In genomic region chr3:194471863-194472262, GRCh38 we compare ENCODE assay signal across 20 cellular contexts. TPM values are rescaled to one million over a fixed set of nuclear protein-coding genes. Genes with fewer than 3 reads are reported as not detected.
DNase-seq lines count a peak whose midpoint lies in the region; ATAC-seq and TF ChIP-seq lines count a peak whose summit lies in the region.
"Had no signal": no experiment of that assay in that cellular context is flagged by ENCODE, and none has a peak within 500 bp of the region (broad histone marks: within the 10 kb centered on the region; RNA-seq: fewer than 3 reads in every experiment).

No MANE protein-coding gene starts in this region.

- no peak overlapping the region for H3K14ac ChIP-seq in trophoblast cell (ENCODE audit: low read length)

- no peak for TF ChIP-seq POLR2A in body of pancreas (IDR thresholded peaks at IDR 0.05)
- no peak for TF ChIP-seq POLR2A in suprapubic skin (IDR thresholded peaks at IDR 0.05)

- H4K91ac ChIP-seq in trophoblast cell (ENCODE audit: low read depth, low read length) = no peak overlapping the region

- H3K36me3 Mint-ChIP-seq in GM23338 (ENCODE audit: low read depth) = no peaks in the 10 kb centered on the region
- H3K36me3 Mint-ChIP-seq: natural killer cell; stimulated activated naive B cell treated with anti-CD40 and anti-IgM and Interleukin-4, amounts not matched to agents 10 μg/mL and 1 μg/mL and 100 μg/mL, for 72 hours; T-cell had no signal

- peak overlapping the region; percentile 33 for H3K18ac ChIP-seq in trophoblast cell (ENCODE audit: low read length)

- no peaks in the 10 kb centered on the region for H3K9me3 ChIP-seq in body of pancreas
- no peaks in the 10 kb centered on the region for H3K9me3 ChIP-seq in trophoblast cell (ENCODE audit: insufficient read depth, low read depth, low read length)
- no peaks in the 10 kb centered on the region for H3K9me3 ChIP-seq in suprapubic skin
- H3K9me3 ChIP-seq: adrenal gland, tibial nerve had no signal

- CTCF ChIA-PET in HEK293T (lab: Yijun Ruan, JAX) = interaction anchor here (0.8 to 1.7 kb wide), 5 partner anchors 9 to 103 kb away, joined by 3 to 13 read pairs (median 6); no protein-coding TSS in a partner anchor

- no peaks in the 10 kb centered on the region for H3K79me1 ChIP-seq in trophoblast cell (ENCODE audit: low read length)

- DNase-seq in GM23338 (ENCODE audit: low spot score) (no peak), MV-4-11 (lab: John Stamatoyannopoulos, UW) (peak; percentile 54), body of pancreas (no peak), trophoblast cell (peak; percentile 59 to 69), D341Med (ENCODE audit: low spot score) (no peak), suprapubic skin (ENCODE audit: low spot score in 2 of 2) (no peak), HEK293T (ENCODE audit: extremely low spot score) (no peak)
- DNase-seq: activated CD4-positive, alpha-beta T cell treated with anti-CD3 and anti-CD28 coated beads for 1 hour; activated naive CD4-positive, alpha-beta T cell treated with Interleukin-2 at 50 U/mL for 16 hours; activated T-cell treated with anti-CD3 and anti-CD28 coated beads, Interleukin-2, amount 50 U/mL, for 4 hours; effector memory CD4-positive, alpha-beta T cell; left cardiac atrium; natural killer cell; stimulated activated CD4-positive, alpha-beta T cell treated with anti-CD3 and anti-CD28 coated beads, Interleukin-2, amount 100 ng/mL, for 48 hours; stimulated activated naive B cell treated with anti-CD40 and anti-IgM and Interleukin-4, amounts not matched to agents 10 μg/mL and 1 μg/mL and 100 μg/mL, for 72 hours had no signal

- intact Hi-C loops in body of pancreas (cut with DNase I) = loop anchor here (5.0 kb wide), 1 partner anchor 125 kb away; no protein-coding TSS in a partner anchor

- TF ChIP-seq EP300 in suprapubic skin (IDR thresholded peaks at IDR 0.05) = no peak

- H3K36me3 ChIP-seq in GM23338 (ENCODE audit: insufficient read depth) (no peaks in the 10 kb centered on the region), body of pancreas (replicated peaks in 1 of 2; ENCODE audit: insufficient read depth in 1 of 2, low read depth in 2 of 2) (no peaks in the 10 kb centered on the region), trophoblast cell (ENCODE audit: control insufficient read depth in 1 of 2, insufficient read depth in 2 of 2, low read length in 2 of 2) (no peaks in the 10 kb centered on the region), suprapubic skin (no peaks in the 10 kb centered on the region)
- H3K36me3 ChIP-seq: adrenal gland, tibial nerve had no signal

- 38 to 47% methylated on average over 5 of the region's 5 CpGs for WGBS in body of pancreas, 2 donors
- no CpG with 5 or more reads among the region's 5 CpGs for WGBS in trophoblast cell (ENCODE audit: extremely low coverage, insufficient coverage, insufficient read length)
- 43% methylated on average over 5 of the region's 5 CpGs for WGBS in suprapubic skin

- H3K79me2 ChIP-seq in GM23338 (replicated peaks; ENCODE audit: insufficient read depth) = peaks cover 100% of the 10 kb centered on the region
- H3K79me2 ChIP-seq in trophoblast cell (ENCODE audit: control insufficient read depth, insufficient read depth, low read length, poor library complexity) = no peaks in the 10 kb centered on the region

- ATAC-seq in GM23338 = peak; percentile 28; the same call in 1 of the 3 replicates
- peak; percentile 30 for ATAC-seq in body of pancreas
- ATAC-seq in HG03439 (IDR thresholded peaks at IDR 0.05; ENCODE audit: unreplicated experiment) = no peak

- H3K4me2 ChIP-seq in GM23338 (no peak overlapping the region), trophoblast cell (ENCODE audit: low read length) (no peak overlapping the region)

- H3K27ac ChIP-seq in GM23338 (ENCODE audit: low read depth) (no peak overlapping the region), body of pancreas (no peak overlapping the region), trophoblast cell (ENCODE audit: low read depth, low read length) (no peak overlapping the region), suprapubic skin (no peak overlapping the region)
- H3K27ac ChIP-seq: brain microvascular endothelial cell had no signal

- no peak overlapping the region for H3K9ac ChIP-seq in trophoblast cell (ENCODE audit: low read length)

- H3F3A ChIP-seq in GM23338 (replicated peaks; ENCODE audit: low read depth) = no peaks in the 10 kb centered on the region

- H3K27me3 Mint-ChIP-seq in GM23338 (ENCODE audit: insufficient read depth, low read depth, poor library complexity) = peaks cover 2% of the 10 kb centered on the region
- H3K27me3 Mint-ChIP-seq: stimulated activated naive B cell treated with anti-CD40 and anti-IgM and Interleukin-4, amounts not matched to agents 10 μg/mL and 1 μg/mL and 100 μg/mL, for 72 hours; T-cell had no signal

- peaks cover 13% of the 10 kb centered on the region for H3K4me1 ChIP-seq in GM23338 (ENCODE audit: insufficient read depth)
- peaks cover 13% of the 10 kb centered on the region for H3K4me1 ChIP-seq in body of pancreas
- H3K4me1 ChIP-seq in trophoblast cell (ENCODE audit: control insufficient read depth in 1 of 2, insufficient read depth in 2 of 2, low read length in 2 of 2) = peaks cover 0 to 2% of the 10 kb centered on the region in 2 experiments
- H3K4me1 ChIP-seq in suprapubic skin = peaks cover 12% of the 10 kb centered on the region

- no peak overlapping the region for H3K23ac ChIP-seq in trophoblast cell (ENCODE audit: low read length)

- H3K4me1 Mint-ChIP-seq in GM23338 = peaks cover 29% of the 10 kb centered on the region

- H4K20me1 ChIP-seq in GM23338 (replicated peaks; ENCODE audit: insufficient read depth) = peaks cover 28% of the 10 kb centered on the region

- H2AFZ ChIP-seq in GM23338 (no peak overlapping the region), trophoblast cell (ENCODE audit: insufficient read depth, low read length, poor library complexity) (no peak overlapping the region)

- no peak overlapping the region for H2BK120ac ChIP-seq in trophoblast cell (ENCODE audit: insufficient read depth, low read length, poor library complexity)

- H3K4ac ChIP-seq in trophoblast cell (ENCODE audit: low read depth, low read length) = peak overlapping the region; percentile 44

- no peak overlapping the region for H3K4me3 ChIP-seq in GM23338
- no peak overlapping the region for H3K4me3 ChIP-seq in body of pancreas
- no peak overlapping the region for H3K4me3 ChIP-seq in trophoblast cell (ENCODE audit: low read depth, low read length)
- H3K4me3 ChIP-seq in suprapubic skin = no peak overlapping the region
- H3K4me3 ChIP-seq: adrenal gland, tibial nerve had no signal

- H2BK5ac ChIP-seq in trophoblast cell (ENCODE audit: low read depth, low read length, poor library complexity) = no peak overlapping the region

- H2BK12ac ChIP-seq in trophoblast cell (ENCODE audit: low read length) = no peak overlapping the region

- POLR2A ChIA-PET in HEK293T (lab: Yijun Ruan, JAX) = interaction anchor here (0.8 kb wide), 1 partner anchor 100 kb away, joined by 5 read pairs; no protein-coding TSS in a partner anchor

- H3K27ac Mint-ChIP-seq in GM23338 = no peak overlapping the region; the same call in 1 of the 2 replicates
- H3K27ac Mint-ChIP-seq: natural killer cell; stimulated activated naive B cell treated with anti-CD40 and anti-IgM and Interleukin-4, amounts not matched to agents 10 μg/mL and 1 μg/mL and 100 μg/mL, for 72 hours; T-cell had no signal

- no peaks in the 10 kb centered on the region for H3K27me3 ChIP-seq in GM23338 (ENCODE audit: insufficient read depth)
- H3K27me3 ChIP-seq in body of pancreas = no peaks in the 10 kb centered on the region
- no peaks in the 10 kb centered on the region for H3K27me3 ChIP-seq in trophoblast cell (ENCODE audit: insufficient read depth, low read length)
- no peaks in the 10 kb centered on the region for H3K27me3 ChIP-seq in suprapubic skin
- H3K27me3 ChIP-seq: adrenal gland, brain microvascular endothelial cell, tibial nerve had no signal

- no peak overlapping the region for H2AK5ac ChIP-seq in trophoblast cell (ENCODE audit: low read length)

- H4K12ac ChIP-seq in trophoblast cell (ENCODE audit: low read depth, low read length) = no peak overlapping the region

- no peaks in the 10 kb centered on the region for H3K9me2 ChIP-seq in GM23338 (ENCODE audit: insufficient read depth)

- no peaks in the 10 kb centered on the region for H3K9me3 Mint-ChIP-seq in GM23338
- H3K9me3 Mint-ChIP-seq: activated T-cell treated with anti-CD3 and anti-CD28 coated beads, Interleukin-2, amount 50 U/mL, for 4 hours; natural killer cell; stimulated activated naive B cell treated with anti-CD40 and anti-IgM and Interleukin-4, amounts not matched to agents 10 μg/mL and 1 μg/mL and 100 μg/mL, for 72 hours; T-cell had no signal

- H4K8ac ChIP-seq in trophoblast cell (ENCODE audit: low read depth, low read length) = no peak overlapping the region

- H3K4me3 Mint-ChIP-seq in GM23338 = no peak overlapping the region
- H3K4me3 Mint-ChIP-seq: activated T-cell treated with anti-CD3 and anti-CD28 coated beads, Interleukin-2, amount 50 U/mL, for 4 hours; natural killer cell; stimulated activated naive B cell treated with anti-CD40 and anti-IgM and Interleukin-4, amounts not matched to agents 10 μg/mL and 1 μg/mL and 100 μg/mL, for 72 hours; T-cell had no signal

- no peak for TF ChIP-seq CTCF in GM23338 (conservative IDR thresholded peaks at IDR 0.05; ENCODE audit: low read depth in 2 of 2)
- TF ChIP-seq CTCF in body of pancreas (IDR thresholded peaks at IDR 0.05) = no peak
- no peak for TF ChIP-seq CTCF in suprapubic skin (IDR thresholded peaks at IDR 0.05)

TF ChIP-seq in GM23338, 12 proteins besides CTCF, POLR2A, EP300 and RAD21 (continues in another document):
- no peak for TF ChIP-seq POLR2AphosphoS5 (IDR thresholded peaks at IDR 0.05; ENCODE audit: low read depth)

TF ChIP-seq in HEK293T, 16 proteins besides CTCF, POLR2A, EP300 and RAD21:
- TF ChIP-seq SUZ12 (IDR thresholded peaks at IDR 0.05) = no peak
- TF ChIP-seq L3MBTL2 (conservative IDR thresholded peaks at IDR 0.05) = no peak
- TF ChIP-seq HDGF (IDR thresholded peaks at IDR 0.05; ENCODE audit: borderline replicate concordance) = no peak
TF ChIP-seq in HEK293T: peak in this region for 0.

RNA-seq across cellular contexts. Expression of gene ATP13A3, which starts 14.9 kb away (rescaled TPM):
- total RNA-seq in GM23338 (2014; rRNA removed; shearing (Covaris generic)) = 164 and 202 TPM in 2 replicates
- polyA plus RNA-seq in GM23338 (2016; fragmentation: Nextera tagmentation; extraction: Ambion mirVana) = 17.2 and 20.0 TPM in 2 replicates
- total RNA-seq in body of pancreas (10 to 100 TPM; 35.6 to 56.0 TPM), suprapubic skin (10 to 100 TPM; 49.3 to 76.0 (median 64.0) TPM)
- polyA plus RNA-seq in trophoblast cell (2013) = 26.6 and 27.4 TPM in 2 replicates

Comparison
In these comparisons a context has a peak if more than half of its experiments do, and no peak if none do; other contexts are left out.
1. DNase-seq: peak in MV-4-11 (single experiment) and trophoblast cell (2 of 2); none in GM23338 (single experiment), body of pancreas (0 of 4), D341Med (single experiment), suprapubic skin (0 of 2) and HEK293T (single experiment).